In the genomic region with DNA sequence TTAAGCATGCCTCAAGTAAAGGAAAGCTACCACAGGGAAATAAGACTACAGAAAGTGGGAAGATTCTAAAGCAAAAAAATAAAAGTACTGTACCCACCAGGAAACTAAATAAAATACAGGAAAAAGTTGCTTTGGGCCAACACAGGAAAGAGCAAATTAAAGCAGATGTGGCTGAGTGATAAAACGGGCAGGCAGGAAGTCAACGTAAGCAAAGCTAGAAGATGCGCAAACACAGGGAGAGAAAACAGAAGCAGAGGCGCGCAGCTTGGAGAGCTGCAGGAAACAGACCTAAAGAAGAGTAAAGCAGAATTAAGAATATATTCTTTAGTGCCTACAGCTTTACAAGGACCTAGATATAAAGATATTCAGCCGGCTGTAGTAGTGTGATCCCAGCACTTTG, we compare ENCODE assay signal across 9 cellular contexts. TPM values are rescaled to one million over a fixed set of nuclear protein-coding genes. Genes with fewer than 3 reads are reported as not detected.
DNase-seq lines count a peak whose midpoint lies in the region; ATAC-seq and TF ChIP-seq lines count a peak whose summit lies in the region.
"Had no signal": no experiment of that assay in that cellular context is flagged by ENCODE, and none has a peak within 500 bp of the region (broad histone marks: within the 10 kb centered on the region; RNA-seq: fewer than 3 reads in every experiment).

No MANE protein-coding gene starts in this region.

- H3K9me3 ChIP-seq in right atrium auricular region (no peaks in the 10 kb centered on the region), suprapubic skin (no peaks in the 10 kb centered on the region)

- no peak for ATAC-seq in activated T-cell treated with anti-CD3 and anti-CD28 coated beads, Interleukin-2, amount 50 U/mL, for 4 hours
- no peak for ATAC-seq in GM21367 (IDR thresholded peaks at IDR 0.05; ENCODE audit: unreplicated experiment)

- H3K27me3 ChIP-seq in right atrium auricular region (no peaks in the 10 kb centered on the region), suprapubic skin (no peaks in the 10 kb centered on the region)

- TF ChIP-seq POLR2A in suprapubic skin (IDR thresholded peaks at IDR 0.05) (no peak), lower leg skin (IDR thresholded peaks at IDR 0.05) (no peak)

- H3K4me1 ChIP-seq in right atrium auricular region (no peaks in the 10 kb centered on the region), suprapubic skin (peaks cover 7% of the 10 kb centered on the region)

- peaks cover 70% of the 10 kb centered on the region for H3K36me3 Mint-ChIP-seq in activated T-cell treated with anti-CD3 and anti-CD28 coated beads, Interleukin-2, amount 50 U/mL, for 4 hours (ENCODE audit: insufficient read depth)

- H3K9me3 Mint-ChIP-seq in activated T-cell treated with anti-CD3 and anti-CD28 coated beads, Interleukin-2, amount 50 U/mL, for 4 hours, result no peaks in the 10 kb centered on the region

- intact Hi-C loops in lower leg skin (cut with DNase I; ENCODE audit: low total_unique reads), result no loop called here

- H3K27ac ChIP-seq in right atrium auricular region (peak overlapping the region; percentile 1 to 58), suprapubic skin (peak overlapping the region; percentile 56)

- H3K4me1 Mint-ChIP-seq in activated T-cell treated with anti-CD3 and anti-CD28 coated beads, Interleukin-2, amount 50 U/mL, for 4 hours (ENCODE audit: low read depth), result peaks cover 52% of the 10 kb centered on the region

- TF ChIP-seq CTCF in right atrium auricular region (IDR thresholded peaks at IDR 0.05) (no peak), suprapubic skin (IDR thresholded peaks at IDR 0.05) (no peak), lower leg skin (IDR thresholded peaks at IDR 0.05) (no peak), GM10266 (IDR thresholded peaks at IDR 0.05; ENCODE audit: control insufficient read depth, insufficient read depth, low read depth, missing control alignments) (no peak)

- H3K36me3 ChIP-seq in right atrium auricular region (peaks cover 99% of the 10 kb centered on the region), suprapubic skin (peaks cover 100% of the 10 kb centered on the region)

- H3K4me3 ChIP-seq in right atrium auricular region (no peak overlapping the region), suprapubic skin (no peak overlapping the region), lower leg skin (ENCODE audit: low read depth, poor library complexity, severe bottlenecking) (no peak overlapping the region)

- peak overlapping the region; percentile 16 for H3K4me3 Mint-ChIP-seq in activated T-cell treated with anti-CD3 and anti-CD28 coated beads, Interleukin-2, amount 50 U/mL, for 4 hours

- TF ChIP-seq EP300 in suprapubic skin (IDR thresholded peaks at IDR 0.05), result no peak

- no peaks in the 10 kb centered on the region for H3K27me3 Mint-ChIP-seq in activated T-cell treated with anti-CD3 and anti-CD28 coated beads, Interleukin-2, amount 50 U/mL, for 4 hours (ENCODE audit: low read depth)

- WGBS in suprapubic skin, result 57% methylated on average over 6 of the region's 6 CpGs
- WGBS in lower leg skin, 2 donors, result 58 to 61% methylated on average over 6 of the region's 6 CpGs

- DNase-seq in activated gamma-delta T cell treated with Interleukin-2 at 50 U/mL for 16 hours, result peak; percentile 56
- no peak for DNase-seq in activated gamma-delta T cell (lab: John Stamatoyannopoulos, UW)
- DNase-seq in activated T-cell treated with anti-CD3 and anti-CD28 coated beads, Interleukin-2, amount 50 U/mL, for 4 hours, result no peak
- no peak for DNase-seq in right atrium auricular region (ENCODE audit: low spot score)
- no peak for DNase-seq in suprapubic skin (ENCODE audit: low spot score in 2 of 2)
- no peak for DNase-seq in lower leg skin (ENCODE audit: low spot score in 2 of 2)
- no peak for DNase-seq in GM10266 (ENCODE audit: extremely low spot score)
- DNase-seq: ACHN had no signal

RNA-seq across cellular contexts. Expression of a gene that starts 21.7 kb away (rescaled TPM):
- total RNA-seq in activated T-cell treated with anti-CD3 and anti-CD28 coated beads, Interleukin-2, amount 50 U/mL, for 4 hours, result 100 to 1,000 TPM; 157 to 179 (median 170) TPM
- total RNA-seq in right atrium auricular region (10 to 100 TPM; 15.4 to 18.1 TPM), suprapubic skin (100 to 1,000 TPM in 1 of 4 donors, 10 to 100 TPM in 3; 60.1 to 118 (median 74.4) TPM), lower leg skin (10 to 100 TPM; 36.7 to 63.6 (median 45.2) TPM)

RNA-seq across cellular contexts. Expression of a gene that starts 36.9 kb away (rescaled TPM):
- total RNA-seq in activated T-cell treated with anti-CD3 and anti-CD28 coated beads, Interleukin-2, amount 50 U/mL, for 4 hours, result 10 to 100 TPM; 55.9 to 99.3 (median 82.8) TPM
- total RNA-seq in right atrium auricular region (10 to 100 TPM; 23.8 to 31.0 TPM), suprapubic skin (10 to 100 TPM; 57.6 to 88.6 (median 74.9) TPM), lower leg skin (10 to 100 TPM; 53.7 to 79.4 (median 63.9) TPM)
